In genomic region chr4:9444114-9444513, GRCh38 we compare ENCODE assay signal across 4 cellular contexts. TPM values are rescaled to one million over a fixed set of nuclear protein-coding genes. Genes with fewer than 3 reads are reported as not detected.
"Had no signal": no experiment of that assay in that cellular context is flagged by ENCODE, and none has a peak within 500 bp of the region (broad histone marks: within the 10 kb centered on the region; RNA-seq: fewer than 3 reads in every experiment).

A gene with protein sequence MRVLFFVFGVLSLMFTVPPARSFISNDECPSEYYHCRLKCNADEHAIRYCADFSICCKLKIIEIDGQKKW (plus strand): TSS chr4:9444414. CDS start chr4:9444534, 120 bp downstream.

RNA-seq across cellular contexts. Expression of the gene that starts here (rescaled TPM):
- total RNA-seq: LHCN-M2, M059J, MCF 10A, NCI-H460 had no signal
